32 cellular contexts compared by ENCODE assay signal in genomic region chr16:47967374-47967773, GRCh38.
DNase-seq lines count a peak whose midpoint lies in the region; ATAC-seq, FAIRE-seq and TF ChIP-seq lines count a peak whose summit lies in the region.
"Had no signal": no experiment of that assay in that cellular context is flagged by ENCODE, and none has a peak within 500 bp of the region (broad histone marks: within the 10 kb centered on the region; RNA-seq: fewer than 3 reads in every experiment).

No MANE protein-coding gene starts in this region.

- intact Hi-C loops in HepG2 (cut with micrococcal nuclease; ENCODE audit: unreplicated experiment) (no loop called here), right lobe of liver (cut with DNase I) (no loop called here)

- TF ChIP-seq CTCF in HepG2 (CRISPR knock-in tag; IDR thresholded peaks at IDR 0.05): no peak
- no peak for TF ChIP-seq CTCF in right lobe of liver (IDR thresholded peaks at IDR 0.05)
- TF ChIP-seq CTCF in neural cell (IDR thresholded peaks at IDR 0.05; ENCODE audit: poor library complexity, severe bottlenecking): no peak
- no peak for TF ChIP-seq CTCF in SK-N-SH (IDR thresholded peaks at IDR 0.05)

- H3K9ac ChIP-seq in HepG2 (ENCODE audit: insufficient read depth, low read depth, low read length): no peak overlapping the region
- H3K9ac ChIP-seq in Karpas-422 (ENCODE audit: low read length): peak overlapping the region; percentile 26; the same call in 1 of the 2 replicates
- H3K9ac ChIP-seq in neural cell (ENCODE audit: low read length): no peak overlapping the region
- H3K9ac ChIP-seq in SK-N-SH: no peak overlapping the region
- H3K9ac ChIP-seq: BLaER1; BLaER1 treated with 17β-estradiol and CSF1 and Interleukin-3, amounts not matched to agents 10 nM and 100 nM had no signal

- no peak overlapping the region for H2AFZ ChIP-seq in HepG2 (ENCODE audit: low read length)
- H2AFZ ChIP-seq in Karpas-422 (ENCODE audit: low read length): 0 out of 2 replicates have a peak overlapping the region, but pooled peaks have one; percentile 4
- no peak overlapping the region for H2AFZ ChIP-seq in neural cell (ENCODE audit: low read depth, low read length)
- no peak overlapping the region for H2AFZ ChIP-seq in SK-N-SH (ENCODE audit: low read depth)

- H3K36me3 ChIP-seq in HepG2 (replicated peaks in 1 of 2; ENCODE audit: control insufficient read depth in 1 of 2, insufficient read depth in 2 of 2, low read length in 2 of 2) (no peaks in the 10 kb centered on the region), right lobe of liver (no peaks in the 10 kb centered on the region), Karpas-422 (ENCODE audit: insufficient read depth, low read length) (no peaks in the 10 kb centered on the region), neural cell (ENCODE audit: insufficient read depth, low read length) (no peaks in the 10 kb centered on the region), SK-N-SH (replicated peaks in 1 of 2; ENCODE audit: control insufficient read depth in 1 of 2, insufficient read depth in 2 of 2, low read length in 1 of 2) (no peaks in the 10 kb centered on the region)
- H3K36me3 ChIP-seq: BE2C; BLaER1; BLaER1 treated with 17β-estradiol and CSF1 and Interleukin-3, amounts not matched to agents 10 nM and 100 nM had no signal

- TF ChIP-seq EP300 in HepG2 (IDR thresholded peaks at IDR 0.05; ENCODE audit: low read depth in 2 of 2, low read length in 2 of 2) (no peak), HepG2 (CRISPR knock-in tag; IDR thresholded peaks at IDR 0.05; ENCODE audit: borderline replicate concordance) (no peak), neural cell (conservative IDR thresholded peaks at IDR 0.05; ENCODE audit: poor library complexity, severe bottlenecking) (no peak), SK-N-SH (IDR thresholded peaks at IDR 0.05; ENCODE audit: borderline replicate concordance in 1 of 2, low read depth in 1 of 2, low read length in 1 of 2) (no peak)

- peaks cover 6% of the 10 kb centered on the region for H3F3A ChIP-seq in neural cell (ENCODE audit: insufficient read depth, low read length, poor library complexity, severe bottlenecking)
- H3F3A ChIP-seq in SK-N-SH (replicated peaks; ENCODE audit: insufficient read depth): no peaks in the 10 kb centered on the region

- H3K9me3 ChIP-seq in HepG2 (ENCODE audit: low read length) (no peaks in the 10 kb centered on the region), right lobe of liver (no peaks in the 10 kb centered on the region), Karpas-422 (ENCODE audit: low read length) (no peaks in the 10 kb centered on the region), neural cell (ENCODE audit: low read length) (no peaks in the 10 kb centered on the region), SK-N-SH (no peaks in the 10 kb centered on the region)
- H3K9me3 ChIP-seq: A549; BE2C; BLaER1; BLaER1 treated with 17β-estradiol and CSF1 and Interleukin-3, amounts not matched to agents 10 nM and 100 nM; Caco-2 had no signal

- H3K4me1 ChIP-seq in HepG2 (ENCODE audit: insufficient read depth, low read length) (peaks cover 8% of the 10 kb centered on the region; the same call in 1 of the 2 replicates), right lobe of liver (no peaks in the 10 kb centered on the region), Karpas-422 (ENCODE audit: low read length) (peaks cover 44% of the 10 kb centered on the region), SK-N-SH (ENCODE audit: control insufficient read depth in 1 of 2, insufficient read depth in 2 of 2, low read depth in 1 of 2, low read length in 1 of 2) (peaks cover 0 to 2% of the 10 kb centered on the region in 2 experiments; a peak in 1 of 4 replicates)
- H3K4me1 ChIP-seq: A549; BE2C; BLaER1; BLaER1 treated with 17β-estradiol and CSF1 and Interleukin-3, amounts not matched to agents 10 nM and 100 nM; Caco-2 had no signal

- WGBS in HepG2 (ENCODE audit: low lambda C conversion rate): 7% methylated on average over 2 of the region's 2 CpGs
- WGBS in right lobe of liver (ENCODE audit: insufficient coverage, low coverage, low lambda C conversion rate, missing lambda C conversion rate): 21% methylated on average over 2 of the region's 2 CpGs
- WGBS in SK-N-SH (ENCODE audit: low lambda C conversion rate): 18% methylated on average over 2 of the region's 2 CpGs

- no peaks in the 10 kb centered on the region for H3K79me2 ChIP-seq in HepG2 (ENCODE audit: insufficient read depth, low read length)
- no peaks in the 10 kb centered on the region for H3K79me2 ChIP-seq in Karpas-422 (ENCODE audit: low read length)
- no peaks in the 10 kb centered on the region for H3K79me2 ChIP-seq in neural cell (replicated peaks; ENCODE audit: insufficient read depth, low read length)
- no peaks in the 10 kb centered on the region for H3K79me2 ChIP-seq in SK-N-SH (ENCODE audit: insufficient read depth)

- H3K27ac ChIP-seq in HepG2 (ENCODE audit: extremely low read length, insufficient read depth, low read length) (no peak overlapping the region), right lobe of liver (no peak overlapping the region), Karpas-422 (ENCODE audit: low read length) (peak overlapping the region; percentile 77), neural cell (ENCODE audit: low read length) (peak overlapping the region; percentile 91), SK-N-SH (ENCODE audit: low read depth in 2 of 2, low read length in 1 of 2) (no peak overlapping the region)
- H3K27ac ChIP-seq: 22Rv1; A549; BLaER1; BLaER1 treated with 17β-estradiol and CSF1 and Interleukin-3, amounts not matched to agents 10 nM and 100 nM; C4-2B had no signal

- no peak for FAIRE-seq in HepG2 (lab: Jason Lieb, UNC)
- FAIRE-seq: A204.1, A549, D721Med had no signal

- TF ChIP-seq RAD21 in HepG2 (CRISPR knock-in tag; IDR thresholded peaks at IDR 0.05) (no peak), neural cell (conservative IDR thresholded peaks at IDR 0.05) (no peak), SK-N-SH (IDR thresholded peaks at IDR 0.05; ENCODE audit: low read length) (no peak)

- POLR2A ChIA-PET in HepG2 (lab: Yijun Ruan, JAX): no interaction called here
- POLR2A ChIA-PET in SK-N-SH (lab: Yijun Ruan, JAX): no interaction called here

- in situ Hi-C loops in HepG2 (cut with HindIII; ENCODE audit: extremely low pct_ligation_motif_present, low pct_unique_long_range_greater_than_20kb): no loop called here

- no peak overlapping the region for H3K4me2 ChIP-seq in HepG2 (ENCODE audit: low read depth, low read length)
- peak overlapping the region; percentile 64 for H3K4me2 ChIP-seq in Karpas-422 (ENCODE audit: low read depth, low read length, poor library complexity, severe bottlenecking)
- no peak overlapping the region for H3K4me2 ChIP-seq in neural cell (ENCODE audit: low read length)
- H3K4me2 ChIP-seq in SK-N-SH: no peak overlapping the region
- H3K4me2 ChIP-seq: A549; BLaER1; BLaER1 treated with 17β-estradiol and CSF1 and Interleukin-3, amounts not matched to agents 10 nM and 100 nM had no signal

- H3K27me3 ChIP-seq in HepG2 (ENCODE audit: control insufficient read depth in 1 of 2, insufficient read depth in 2 of 2, low read length in 2 of 2) (no peaks in the 10 kb centered on the region), right lobe of liver (no peaks in the 10 kb centered on the region), Karpas-422 (ENCODE audit: low read length) (no peaks in the 10 kb centered on the region), neural cell (ENCODE audit: insufficient read depth, low read depth, low read length) (no peaks in the 10 kb centered on the region), SK-N-SH (ENCODE audit: insufficient read depth) (no peaks in the 10 kb centered on the region)
- H3K27me3 ChIP-seq: BE2C; BLaER1; BLaER1 treated with 17β-estradiol and CSF1 and Interleukin-3, amounts not matched to agents 10 nM and 100 nM had no signal

- ATAC-seq in HepG2 (peak; percentile 37; the same call in 1 of the 3 replicates), right lobe of liver (no peak)
- ATAC-seq: A549; CD8-positive, alpha-beta T cell had no signal

- H3K4me3 ChIP-seq in HepG2 (replicated peaks in 1 of 3; ENCODE audit: insufficient read depth in 1 of 3, low read depth in 2 of 3, low read length in 3 of 3) (no peak overlapping the region), right lobe of liver (no peak overlapping the region), Karpas-422 (ENCODE audit: low read length) (no peak overlapping the region), neural cell (ENCODE audit: low read length) (no peak overlapping the region), SK-N-SH (ENCODE audit: low read depth in 2 of 2, low read length in 1 of 2) (no peak overlapping the region)
- H3K4me3 ChIP-seq: A549; BLaER1; BLaER1 treated with 17β-estradiol and CSF1 and Interleukin-3, amounts not matched to agents 10 nM and 100 nM had no signal

- H4K20me1 ChIP-seq in HepG2 (ENCODE audit: insufficient read depth, low read length) (no peaks in the 10 kb centered on the region), Karpas-422 (ENCODE audit: insufficient read depth, low read depth, low read length) (no peaks in the 10 kb centered on the region), neural cell (ENCODE audit: insufficient read depth) (no peaks in the 10 kb centered on the region), SK-N-SH (ENCODE audit: insufficient read depth) (no peaks in the 10 kb centered on the region)
- H4K20me1 ChIP-seq: BLaER1; BLaER1 treated with 17β-estradiol and CSF1 and Interleukin-3, amounts not matched to agents 10 nM and 100 nM had no signal

- DNase-seq in HepG2 (ENCODE audit: low spot score) (no peak), right lobe of liver (no peak), Karpas-422 (no peak), NOMO-1 treated with DMSO at 0.1 percent for 48 hours (lab: John Stamatoyannopoulos, UW; ENCODE audit: unreplicated experiment) (no peak), SK-N-SH (no peak)
- DNase-seq: 8988T; ACHN; AML-193; BE2C; C1 segment of cervical spinal cord; Caco-2; Calu3; CD4-positive, alpha-beta memory T cell; CD4-positive, alpha-beta T cell; CD4-positive, CD25-positive, alpha-beta regulatory T cell; CD8-positive, alpha-beta memory T cell; CD8-positive, alpha-beta T cell; COR-L47; DMS 273 treated with DMSO at 0.1 percent for 48 hours; DMS153; DMS53; DMS79; DND-41; EL had no signal

- CTCF ChIA-PET in HepG2 (lab: Yijun Ruan, JAX; ENCODE audit: low intra/inter-chr PET ratio, low total read pairs) (no interaction called here), SK-N-SH (lab: Yijun Ruan, JAX) (interaction anchor here (1.5 kb wide), 1 partner anchor 826 kb away, joined by 4 read pairs; no protein-coding TSS in a partner anchor)

- no peaks in the 10 kb centered on the region for H3K9me2 ChIP-seq in Karpas-422 (replicated peaks; ENCODE audit: insufficient read depth, low read length)
- H3K9me2 ChIP-seq in neural cell (ENCODE audit: insufficient read depth, low read length): no peaks in the 10 kb centered on the region
- no peaks in the 10 kb centered on the region for H3K9me2 ChIP-seq in SK-N-SH

- BruUV-seq in HepG2 (replicated peaks; lab: Mats Ljungman, UMichigan): no TSS peak

- TF ChIP-seq POLR2A in HepG2 (IDR thresholded peaks at IDR 0.05; ENCODE audit: insufficient read depth in 1 of 2, low read depth in 2 of 2, low read length in 2 of 2): no peak
- no peak for TF ChIP-seq POLR2A in right lobe of liver (IDR thresholded peaks at IDR 0.05)

TF ChIP-seq in HepG2, 621 proteins besides CTCF, POLR2A, EP300 and RAD21 (continues in another document):
- TF ChIP-seq CEBPG (CRISPR knock-in tag; IDR thresholded peaks at IDR 0.05): 0 out of 2 replicates have a peak, but pooled peaks have one; percentile 30

Comparison
In these comparisons a context has a peak if more than half of its experiments do, and no peak if none do; other contexts are left out.
1. H3K27ac ChIP-seq: peak in Karpas-422 (single experiment) and neural cell (single experiment); none in HepG2 (single experiment), right lobe of liver (0 of 3) and SK-N-SH (0 of 2).